8 cellular contexts compared by ENCODE assay signal in the genomic region with DNA sequence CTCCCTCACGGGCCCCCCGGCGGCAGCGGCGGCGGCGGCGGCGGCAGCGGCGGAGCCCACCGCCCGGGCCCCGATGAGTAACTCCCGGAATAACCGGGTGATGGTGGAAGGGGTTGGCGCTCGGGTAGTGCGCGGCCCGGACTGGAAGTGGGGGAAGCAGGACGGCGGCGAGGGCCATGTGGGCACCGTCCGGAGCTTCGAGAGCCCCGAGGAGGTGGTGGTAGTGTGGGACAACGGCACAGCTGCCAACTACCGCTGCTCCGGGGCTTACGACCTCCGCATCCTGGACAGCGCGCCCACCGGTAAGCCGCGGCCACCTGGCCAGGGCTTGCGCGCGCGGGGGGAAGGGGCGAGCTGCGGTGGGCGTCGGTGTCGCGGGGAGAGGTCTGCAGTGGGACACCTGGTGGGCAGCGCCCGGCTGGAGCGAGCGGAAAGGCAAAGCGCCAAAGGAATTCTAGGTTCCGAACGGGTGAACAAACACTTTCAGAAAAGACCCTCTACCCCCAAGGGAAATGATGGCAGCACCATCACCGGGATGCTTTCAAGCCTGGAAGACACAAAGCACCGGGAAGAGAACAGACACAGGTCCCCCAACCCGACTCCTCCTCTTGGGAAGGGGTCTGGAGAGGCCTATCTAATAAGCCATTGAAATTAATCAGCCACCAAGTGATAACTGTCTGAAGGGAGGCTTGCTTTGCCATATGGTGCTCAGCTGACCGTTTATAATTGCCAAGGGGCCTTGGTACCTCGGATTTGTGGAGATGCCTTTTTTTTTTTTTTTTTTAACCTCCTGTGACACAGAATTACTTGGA. TPM values are rescaled to one million over a fixed set of nuclear protein-coding genes. Genes with fewer than 3 reads are reported as not detected.
DNase-seq lines count a peak whose midpoint lies in the region; ATAC-seq and TF ChIP-seq lines count a peak whose summit lies in the region.

No MANE protein-coding gene starts in this region.

- intact Hi-C loops in left ventricle myocardium inferior (cut with micrococcal nuclease): no loop called here

- H3K27me3 ChIP-seq in left ventricle myocardium inferior (ENCODE audit: low read depth): no peaks in the 10 kb centered on the region
- no peaks in the 10 kb centered on the region for H3K27me3 ChIP-seq in rectal smooth muscle tissue (ENCODE audit: control insufficient read depth, insufficient read depth, low read length)

- H3K27me3 Mint-ChIP-seq in activated naive CD4-positive, alpha-beta T cell treated with anti-CD3 and anti-CD28 coated beads, Interleukin-2, amount 50 U/mL, for 24 hours: no peaks in the 10 kb centered on the region

- H3K36me3 Mint-ChIP-seq in activated naive CD4-positive, alpha-beta T cell treated with anti-CD3 and anti-CD28 coated beads, Interleukin-2, amount 50 U/mL, for 24 hours: no peaks in the 10 kb centered on the region

- H3K9me3 ChIP-seq in left ventricle myocardium inferior (replicated peaks): peaks cover 7% of the 10 kb centered on the region

- H3K36me3 ChIP-seq in left ventricle myocardium inferior (no peaks in the 10 kb centered on the region), rectal smooth muscle tissue (ENCODE audit: control insufficient read depth, insufficient read depth, low read length) (no peaks in the 10 kb centered on the region)

- no peak for TF ChIP-seq CTCF in left ventricle myocardium inferior (IDR thresholded peaks at IDR 0.05; ENCODE audit: borderline replicate concordance)

- peaks cover 47% of the 10 kb centered on the region for H3K4me1 Mint-ChIP-seq in activated naive CD4-positive, alpha-beta T cell treated with anti-CD3 and anti-CD28 coated beads, Interleukin-2, amount 50 U/mL, for 24 hours

- peak overlapping the region; percentile 40 for H3K9ac ChIP-seq in rectal smooth muscle tissue (ENCODE audit: low read length)

- H3K4me1 ChIP-seq in left ventricle myocardium inferior (peaks cover 52% of the 10 kb centered on the region), rectal smooth muscle tissue (ENCODE audit: control insufficient read depth, insufficient read depth, low read length) (no peaks in the 10 kb centered on the region)

- peak overlapping the region; percentile 82 for H3K4me3 Mint-ChIP-seq in activated naive CD4-positive, alpha-beta T cell treated with anti-CD3 and anti-CD28 coated beads, Interleukin-2, amount 50 U/mL, for 24 hours

- H3K9me3 Mint-ChIP-seq in activated naive CD4-positive, alpha-beta T cell treated with anti-CD3 and anti-CD28 coated beads, Interleukin-2, amount 50 U/mL, for 24 hours: no peaks in the 10 kb centered on the region

- peak; percentile 16 for DNase-seq in activated T-cell treated with anti-CD3 and anti-CD28 coated beads for 1 hour (ENCODE audit: low read depth)
- no peak for DNase-seq in activated T-cell treated with anti-CD3 and anti-CD28 coated beads for 4 hours
- DNase-seq in NCI-H82 treated with DMSO at 0.1 percent for 48 hours (lab: John Stamatoyannopoulos, UW; ENCODE audit: unreplicated experiment): peak; percentile 53
- DNase-seq in left ventricle myocardium inferior: peak; percentile 37
- no peak for DNase-seq in mucosa of gallbladder (ENCODE audit: low spot score)

- H3K27ac Mint-ChIP-seq in activated naive CD4-positive, alpha-beta T cell treated with anti-CD3 and anti-CD28 coated beads, Interleukin-2, amount 50 U/mL, for 24 hours: peak overlapping the region; percentile 41

- H3K4me3 ChIP-seq in left ventricle myocardium inferior: peak overlapping the region; percentile 97
- H3K4me3 ChIP-seq in rectal smooth muscle tissue (ENCODE audit: low read length): peak overlapping the region; percentile 74

- ATAC-seq in HG02884 (IDR thresholded peaks at IDR 0.05; ENCODE audit: unreplicated experiment): peak; percentile 19

- peak overlapping the region; percentile 98 for H3K27ac ChIP-seq in left ventricle myocardium inferior (replicated peaks)
- H3K27ac ChIP-seq in rectal smooth muscle tissue (ENCODE audit: low read depth, low read length): peak overlapping the region; percentile 98

RNA-seq across cellular contexts. Expression of a gene that starts 1.1 kb away (rescaled TPM):
- 19.5 TPM for total RNA-seq in left ventricle myocardium inferior
- 37.9 TPM for total RNA-seq in mucosa of gallbladder

RNA-seq across cellular contexts. Expression of a gene that starts 37.1 kb away (rescaled TPM):
- total RNA-seq in left ventricle myocardium inferior: 3.7 TPM
- 71.4 TPM for total RNA-seq in mucosa of gallbladder

Comparison
In these comparisons a context has a peak if more than half of its experiments do, and no peak if none do; other contexts are left out.
1. DNase-seq: peak in activated T-cell treated with anti-CD3 and anti-CD28 coated beads for 1 hour (single experiment), NCI-H82 treated with DMSO at 0.1 percent for 48 hours (single experiment) and left ventricle myocardium inferior (single experiment); none in activated T-cell treated with anti-CD3 and anti-CD28 coated beads for 4 hours (single experiment) and mucosa of gallbladder (single experiment).
2. RNA of a gene that starts 37.1 kb away (total RNA-seq): 71.4 TPM in mucosa of gallbladder (single experiment); 3.7 TPM in left ventricle myocardium inferior (single experiment); every median in the first group is over 10 times any median in the second.